ENCODE assay signal across 7 cellular contexts in the genomic region with DNA sequence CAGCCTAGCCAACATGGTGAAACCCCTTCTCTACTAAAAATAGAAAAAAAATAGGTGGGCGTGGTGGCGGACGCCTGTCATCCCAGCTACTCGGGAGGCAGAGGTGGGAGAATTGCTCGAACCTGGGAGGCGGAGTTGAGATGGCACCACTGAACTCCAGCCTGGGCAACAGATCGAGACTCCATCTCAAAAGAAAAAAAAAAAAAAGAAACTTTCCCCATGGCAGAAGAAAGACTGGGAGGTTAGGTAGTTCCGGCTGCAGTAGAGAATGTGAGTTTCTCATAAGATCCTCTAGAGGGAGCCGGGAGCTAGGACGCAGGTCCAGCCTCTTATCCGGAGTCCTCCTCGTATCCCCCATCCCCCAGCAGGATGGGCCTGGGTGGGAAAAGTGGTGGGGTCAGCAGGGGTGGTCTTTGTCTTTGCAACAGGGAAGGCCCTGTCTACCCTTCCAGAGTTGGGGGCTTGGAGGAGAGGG. TPM values are rescaled to one million over a fixed set of nuclear protein-coding genes. Genes with fewer than 3 reads are reported as not detected.
DNase-seq lines count a peak whose midpoint lies in the region; ATAC-seq lines count a peak whose summit lies in the region.

No MANE protein-coding gene starts in this region.

- H3K4me3 Mint-ChIP-seq in stimulated activated memory B cell treated with anti-CD40 and anti-IgM and Interleukin-4, amounts not matched to agents 10 μg/mL and 1 μg/mL and 100 μg/mL, for 72 hours: peak overlapping the region; percentile 66

- H3K9ac ChIP-seq in NT2/D1 (ENCODE audit: insufficient read length, low read depth): no peak overlapping the region

- peaks cover 23% of the 10 kb centered on the region for H3K27me3 Mint-ChIP-seq in stimulated activated memory B cell treated with anti-CD40 and anti-IgM and Interleukin-4, amounts not matched to agents 10 μg/mL and 1 μg/mL and 100 μg/mL, for 72 hours

- H3K4me3 ChIP-seq in NT2/D1 (ENCODE audit: insufficient read length, low read depth): no peak overlapping the region

- H3K27me3 ChIP-seq in NT2/D1 (ENCODE audit: insufficient read depth, insufficient read length): no peaks in the 10 kb centered on the region

- no peaks in the 10 kb centered on the region for H3K9me3 ChIP-seq in NT2/D1 (ENCODE audit: insufficient read depth, low read length)

- no peaks in the 10 kb centered on the region for H3K9me3 Mint-ChIP-seq in stimulated activated memory B cell treated with anti-CD40 and anti-IgM and Interleukin-4, amounts not matched to agents 10 μg/mL and 1 μg/mL and 100 μg/mL, for 72 hours

- peak overlapping the region; percentile 33 for H3K27ac Mint-ChIP-seq in stimulated activated memory B cell treated with anti-CD40 and anti-IgM and Interleukin-4, amounts not matched to agents 10 μg/mL and 1 μg/mL and 100 μg/mL, for 72 hours

- H3K4me1 Mint-ChIP-seq in stimulated activated memory B cell treated with anti-CD40 and anti-IgM and Interleukin-4, amounts not matched to agents 10 μg/mL and 1 μg/mL and 100 μg/mL, for 72 hours: peaks cover 13% of the 10 kb centered on the region

- H3K36me3 ChIP-seq in NT2/D1 (ENCODE audit: insufficient read depth, insufficient read length, low read length): no peaks in the 10 kb centered on the region

- no peaks in the 10 kb centered on the region for H3K4me1 ChIP-seq in NT2/D1 (ENCODE audit: insufficient read depth, insufficient read length)

- DNase-seq in Daoy (ENCODE audit: low read depth): peak; percentile 68
- peak; percentile 84 for DNase-seq in HuH-7.5 (ENCODE audit: low spot score)
- peak; percentile 77 for DNase-seq in NT2/D1 (ENCODE audit: low read depth, low spot score)
- peak; percentile 68 for DNase-seq in astrocyte of the hippocampus (ENCODE audit: low read depth, low spot score)
- DNase-seq in iPS-NIHi11 (ENCODE audit: low spot score): peak; percentile 91

- peak; percentile 84 for ATAC-seq in stimulated activated memory B cell treated with anti-CD40 and anti-IgM and Interleukin-4, amounts not matched to agents 10 μg/mL and 1 μg/mL and 100 μg/mL, for 72 hours
- no peak for ATAC-seq in GM21447 (IDR thresholded peaks at IDR 0.05; ENCODE audit: unreplicated experiment)

- H3K36me3 Mint-ChIP-seq in stimulated activated memory B cell treated with anti-CD40 and anti-IgM and Interleukin-4, amounts not matched to agents 10 μg/mL and 1 μg/mL and 100 μg/mL, for 72 hours: no peaks in the 10 kb centered on the region

RNA-seq across cellular contexts. Expression of gene CREB3L3, which starts 13.2 kb away (rescaled TPM):
- 0.17 TPM in 1 of 2 replicates, not detected in the other for total RNA-seq in Daoy (2014; rRNA removed; shearing (Covaris generic))

RNA-seq across cellular contexts. Expression of gene MAP2K2, which starts 16.4 kb away (rescaled TPM):
- total RNA-seq in Daoy (2014; rRNA removed; shearing (Covaris generic)): 138 and 183 TPM in 2 replicates

RNA-seq across cellular contexts. Expression of gene SIRT6, which starts 42.1 kb away (rescaled TPM):
- total RNA-seq in Daoy (2014; rRNA removed; shearing (Covaris generic)): 19.0 and 23.9 TPM in 2 replicates

RNA-seq across cellular contexts. Expression of gene ANKRD24, which starts 42.2 kb away (rescaled TPM):
- 0.34 and 0.74 TPM in 2 replicates for total RNA-seq in Daoy (2014; rRNA removed; shearing (Covaris generic))
